ENCODE assay signal across 14 cellular contexts in the genomic region with DNA sequence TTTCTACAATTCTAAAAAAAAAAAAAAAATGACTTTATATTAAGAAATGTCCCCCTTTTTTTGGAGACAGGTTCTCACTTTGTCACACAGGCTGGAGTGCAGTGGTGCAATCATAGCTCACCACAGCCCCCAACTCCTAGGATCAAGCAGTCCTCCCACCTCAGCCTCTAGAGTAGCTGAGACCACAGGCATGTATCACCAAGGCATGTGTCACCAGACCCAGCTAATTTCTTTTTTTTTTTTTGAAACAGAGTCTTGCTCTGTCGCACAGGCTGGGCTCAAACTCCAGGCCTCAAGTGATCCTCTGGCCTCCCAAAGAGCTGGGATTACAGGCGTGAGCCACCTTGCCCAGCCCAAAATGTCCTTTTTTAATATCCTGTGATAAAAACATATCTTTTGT. TPM values are rescaled to one million over a fixed set of nuclear protein-coding genes. Genes with fewer than 3 reads are reported as not detected.
DNase-seq lines count a peak whose midpoint lies in the region; ATAC-seq and FAIRE-seq lines count a peak whose summit lies in the region.
"Not testable (repeated sequence)": the region's sequence is repeated elsewhere in the genome, so short reads cannot be mapped to it uniquely, and the experiment has no call there.
"Had no signal": no experiment of that assay in that cellular context is flagged by ENCODE, and none has a peak within 500 bp of the region (broad histone marks: within the 10 kb centered on the region; RNA-seq: fewer than 3 reads in every experiment).

No MANE protein-coding gene starts in this region.

- not testable (repeated sequence) for H3K27me3 Mint-ChIP-seq in activated T-cell treated with anti-CD3 and anti-CD28 coated beads, Interleukin-2, amount 50 U/mL, for 72 hours (ENCODE audit: low read depth); activated T-helper 17 cell treated with anti-CD3 and anti-CD28 coated beads, Interleukin-2, amount 50 U/mL, for 72 hours

- not testable (repeated sequence) for H3K9me3 Mint-ChIP-seq in activated T-cell treated with anti-CD3 and anti-CD28 coated beads, Interleukin-2, amount 50 U/mL, for 72 hours; activated T-helper 17 cell treated with anti-CD3 and anti-CD28 coated beads, Interleukin-2, amount 50 U/mL, for 72 hours; activated naive CD4-positive, alpha-beta T cell treated with anti-CD3 and anti-CD28 coated beads, Interleukin-2, amount 50 U/mL, for 72 hours; stimulated activated effector memory CD8-positive, alpha-beta T cell treated with anti-CD3 and anti-CD28 coated beads, Interleukin-12 subunit alpha, Interleukin-12 subunit beta, amount 100 ng/mL, for 72 hours

- H3K4me3 Mint-ChIP-seq in activated T-cell treated with anti-CD3 and anti-CD28 coated beads, Interleukin-2, amount 50 U/mL, for 72 hours; activated T-helper 17 cell treated with anti-CD3 and anti-CD28 coated beads, Interleukin-2, amount 50 U/mL, for 72 hours; stimulated activated effector memory CD8-positive, alpha-beta T cell treated with anti-CD3 and anti-CD28 coated beads, Interleukin-12 subunit alpha, Interleukin-12 subunit beta, amount 100 ng/mL, for 72 hours: not testable (repeated sequence)

- ATAC-seq in activated T-cell treated with anti-CD3 and anti-CD28 coated beads, Interleukin-2, amount 50 U/mL, for 72 hours (replicated peaks in 1 of 2), result peak; percentile 86 to 88
- ATAC-seq in activated T-helper 17 cell treated with anti-CD3 and anti-CD28 coated beads, Interleukin-2, amount 50 U/mL, for 72 hours (replicated peaks), result peak; percentile 37
- peak; percentile 45 to 61 for ATAC-seq in activated naive CD4-positive, alpha-beta T cell treated with anti-CD3 and anti-CD28 coated beads, Interleukin-2, amount 50 U/mL, for 72 hours
- ATAC-seq in stimulated activated effector memory CD8-positive, alpha-beta T cell treated with anti-CD3 and anti-CD28 coated beads, Interleukin-12 subunit alpha, Interleukin-12 subunit beta, amount 100 ng/mL, for 72 hours, result peak; percentile 91

- H3K4me1 Mint-ChIP-seq in activated T-cell treated with anti-CD3 and anti-CD28 coated beads, Interleukin-2, amount 50 U/mL, for 72 hours (ENCODE audit: low read depth); activated T-helper 17 cell treated with anti-CD3 and anti-CD28 coated beads, Interleukin-2, amount 50 U/mL, for 72 hours; stimulated activated effector memory CD8-positive, alpha-beta T cell treated with anti-CD3 and anti-CD28 coated beads, Interleukin-12 subunit alpha, Interleukin-12 subunit beta, amount 100 ng/mL, for 72 hours: not testable (repeated sequence)

- not testable (repeated sequence) for H3K27ac Mint-ChIP-seq in activated T-cell treated with anti-CD3 and anti-CD28 coated beads, Interleukin-2, amount 50 U/mL, for 72 hours; activated T-helper 17 cell treated with anti-CD3 and anti-CD28 coated beads, Interleukin-2, amount 50 U/mL, for 72 hours; activated naive CD4-positive, alpha-beta T cell treated with anti-CD3 and anti-CD28 coated beads, Interleukin-2, amount 50 U/mL, for 72 hours; stimulated activated effector memory CD8-positive, alpha-beta T cell treated with anti-CD3 and anti-CD28 coated beads, Interleukin-12 subunit alpha, Interleukin-12 subunit beta, amount 100 ng/mL, for 72 hours

- not testable (repeated sequence) for DNase-seq in RCC 7860 (ENCODE audit: low spot score); activated T-cell treated with anti-CD3 and anti-CD28 coated beads, Interleukin-2, amount 50 U/mL, for 72 hours; activated naive CD4-positive, alpha-beta T cell treated with anti-CD3 and anti-CD28 coated beads, Interleukin-2, amount 50 U/mL, for 72 hours (ENCODE audit: low spot score in 2 of 2); stimulated activated effector memory CD8-positive, alpha-beta T cell treated with anti-CD3 and anti-CD28 coated beads, Interleukin-12 subunit alpha, Interleukin-12 subunit beta, amount 100 ng/mL, for 72 hours (ENCODE audit: low spot score in 2 of 2)

- FAIRE-seq in RCC 7860 (lab: Jason Lieb, UNC), result peak; percentile 67

- not testable (repeated sequence) for H3K36me3 Mint-ChIP-seq in activated T-cell treated with anti-CD3 and anti-CD28 coated beads, Interleukin-2, amount 50 U/mL, for 72 hours (ENCODE audit: insufficient read depth in 2 of 2); activated T-helper 17 cell treated with anti-CD3 and anti-CD28 coated beads, Interleukin-2, amount 50 U/mL, for 72 hours (ENCODE audit: low read depth); activated naive CD4-positive, alpha-beta T cell treated with anti-CD3 and anti-CD28 coated beads, Interleukin-2, amount 50 U/mL, for 72 hours; stimulated activated effector memory CD8-positive, alpha-beta T cell treated with anti-CD3 and anti-CD28 coated beads, Interleukin-12 subunit alpha, Interleukin-12 subunit beta, amount 100 ng/mL, for 72 hours

RNA-seq across cellular contexts. Expression of gene CCZ1, which starts 25.6 kb away (rescaled TPM):
- total RNA-seq in activated T-cell treated with anti-CD3 and anti-CD28 coated beads, Interleukin-2, amount 50 U/mL, for 72 hours, result 100 to 1,000 TPM in 1 of 2 donors, 10 to 100 TPM in 1; 99.6 to 157 TPM
- total RNA-seq in activated T-helper 17 cell treated with anti-CD3 and anti-CD28 coated beads, Interleukin-2, amount 50 U/mL, for 72 hours, result 100 to 1,000 TPM in 1 of 2 donors, 10 to 100 TPM in 1; 58.5 to 133 TPM
- total RNA-seq in activated naive CD4-positive, alpha-beta T cell treated with anti-CD3 and anti-CD28 coated beads, Interleukin-2, amount 50 U/mL, for 72 hours, result 10 to 100 TPM; 78.8 to 97.3 TPM

RNA-seq across cellular contexts. Expression of gene OCM, which starts 43.6 kb away (rescaled TPM):
- under 1 TPM in 1 of 2 donors, not detected in 1; 0.81 TPM for total RNA-seq in activated T-cell treated with anti-CD3 and anti-CD28 coated beads, Interleukin-2, amount 50 U/mL, for 72 hours
- not detected for total RNA-seq in activated T-helper 17 cell treated with anti-CD3 and anti-CD28 coated beads, Interleukin-2, amount 50 U/mL, for 72 hours
- not detected for total RNA-seq in activated naive CD4-positive, alpha-beta T cell treated with anti-CD3 and anti-CD28 coated beads, Interleukin-2, amount 50 U/mL, for 72 hours
- total RNA-seq: A172, A673, Caco-2, Calu3, Daoy had no signal

RNA-seq across cellular contexts. Expression of gene RSPH10B, which starts 46.3 kb away (rescaled TPM):
- total RNA-seq in activated T-cell treated with anti-CD3 and anti-CD28 coated beads, Interleukin-2, amount 50 U/mL, for 72 hours, result under 1 TPM; 0.28 to 0.91 TPM
- 1 to 10 TPM in 1 of 2 donors, under 1 TPM in 1; 0.11 to 2.2 TPM for total RNA-seq in activated T-helper 17 cell treated with anti-CD3 and anti-CD28 coated beads, Interleukin-2, amount 50 U/mL, for 72 hours
- under 1 TPM in 1 of 2 donors, not detected in 1; 0.43 TPM for total RNA-seq in activated naive CD4-positive, alpha-beta T cell treated with anti-CD3 and anti-CD28 coated beads, Interleukin-2, amount 50 U/mL, for 72 hours
- total RNA-seq: A172; Caco-2; CD4-positive, alpha-beta memory T cell; CD4-positive, alpha-beta T cell; CD4-positive, CD25-positive, alpha-beta regulatory T cell; CD8-positive, alpha-beta memory T cell had no signal

Comparison
In these comparisons a context has a peak if more than half of its experiments do, and no peak if none do; other contexts are left out.
1. ATAC-seq: peak in every context shown above with its lines; median percentile 91 in stimulated activated effector memory CD8-positive, alpha-beta T cell treated with anti-CD3 and anti-CD28 coated beads, Interleukin-12 subunit alpha, Interleukin-12 subunit beta, amount 100 ng/mL, for 72 hours; 87 in activated T-cell treated with anti-CD3 and anti-CD28 coated beads, Interleukin-2, amount 50 U/mL, for 72 hours; 53 in activated naive CD4-positive, alpha-beta T cell treated with anti-CD3 and anti-CD28 coated beads, Interleukin-2, amount 50 U/mL, for 72 hours; 37 in activated T-helper 17 cell treated with anti-CD3 and anti-CD28 coated beads, Interleukin-2, amount 50 U/mL, for 72 hours.